ENCODE assay signal across 14 cellular contexts in the genomic region with DNA sequence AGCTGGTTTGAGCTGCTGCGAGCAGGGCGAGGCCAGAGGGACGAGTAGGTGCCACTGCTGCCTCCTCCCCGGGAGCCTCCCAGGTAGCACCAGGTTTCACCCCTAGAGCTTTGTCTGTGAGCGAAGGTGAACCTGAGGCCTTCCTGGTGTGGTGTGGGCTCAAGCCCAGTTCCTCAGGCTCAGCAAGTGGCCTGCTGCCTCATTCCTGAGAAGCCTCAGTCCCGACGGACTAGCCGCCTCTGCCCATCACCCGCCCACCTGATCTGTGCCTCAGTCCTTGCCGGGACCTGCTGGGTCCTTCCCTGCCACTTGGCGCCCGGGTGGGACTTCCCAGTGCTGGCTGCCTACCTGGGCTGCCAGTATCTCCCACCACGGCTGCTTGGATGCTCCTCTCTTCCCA.
DNase-seq lines count a peak whose midpoint lies in the region; ATAC-seq and TF ChIP-seq lines count a peak whose summit lies in the region.
"Had no signal": no experiment of that assay in that cellular context is flagged by ENCODE, and none has a peak within 500 bp of the region (broad histone marks: within the 10 kb centered on the region; RNA-seq: fewer than 3 reads in every experiment).

No MANE protein-coding gene starts in this region.

- no peaks in the 10 kb centered on the region for H3F3A ChIP-seq in Loucy (ENCODE audit: low read depth)

- peak overlapping the region; percentile 66 for H3K4me2 ChIP-seq in Loucy (ENCODE audit: low read depth, low read length, poor library complexity, severe bottlenecking)
- H3K4me2 ChIP-seq: neural progenitor cell had no signal

- peak overlapping the region; percentile 95 for H3K9ac ChIP-seq in Loucy (ENCODE audit: low read depth, low read length, poor library complexity, severe bottlenecking)
- H3K9ac ChIP-seq: neural progenitor cell had no signal

- H3K4me1 ChIP-seq in Loucy (ENCODE audit: insufficient read depth, low read length, poor library complexity, severe bottlenecking): peaks cover 30% of the 10 kb centered on the region
- H3K4me1 ChIP-seq: neural progenitor cell had no signal

- peaks cover 23% of the 10 kb centered on the region for H4K20me1 ChIP-seq in Loucy (ENCODE audit: insufficient read depth, low read length, poor library complexity, severe bottlenecking)

- H3K9me3 Mint-ChIP-seq in activated naive CD8-positive, alpha-beta T cell treated with anti-CD3 and anti-CD28 coated beads, Interleukin-2, amount 50 U/mL, for 24 hours: peaks cover 4% of the 10 kb centered on the region
- H3K9me3 Mint-ChIP-seq in stimulated activated memory B cell treated with anti-CD40 and anti-IgM and Interleukin-4, amounts not matched to agents 10 μg/mL and 1 μg/mL and 100 μg/mL, for 72 hours: peaks cover 2% of the 10 kb centered on the region

- peaks cover 4% of the 10 kb centered on the region; the same call in 1 of the 2 replicates for H3K36me3 ChIP-seq in Loucy (ENCODE audit: insufficient read depth, low read length)
- H3K36me3 ChIP-seq: neural progenitor cell had no signal

- 0 out of 2 replicates have a peak, but pooled peaks cover 1% of the 10 kb centered on the region for H3K9me3 ChIP-seq in Loucy (ENCODE audit: insufficient read depth, low read depth, low read length)

- no peaks in the 10 kb centered on the region for H3K27me3 Mint-ChIP-seq in activated naive CD8-positive, alpha-beta T cell treated with anti-CD3 and anti-CD28 coated beads, Interleukin-2, amount 50 U/mL, for 24 hours
- no peaks in the 10 kb centered on the region for H3K27me3 Mint-ChIP-seq in stimulated activated memory B cell treated with anti-CD40 and anti-IgM and Interleukin-4, amounts not matched to agents 10 μg/mL and 1 μg/mL and 100 μg/mL, for 72 hours

- no peak overlapping the region for H3K27ac Mint-ChIP-seq in activated naive CD8-positive, alpha-beta T cell treated with anti-CD3 and anti-CD28 coated beads, Interleukin-2, amount 50 U/mL, for 24 hours
- H3K27ac Mint-ChIP-seq in stimulated activated memory B cell treated with anti-CD40 and anti-IgM and Interleukin-4, amounts not matched to agents 10 μg/mL and 1 μg/mL and 100 μg/mL, for 72 hours: peak overlapping the region; percentile 90
- H3K27ac Mint-ChIP-seq: brain, neural progenitor cell had no signal

- H2AFZ ChIP-seq in Loucy (ENCODE audit: low read length): no peak overlapping the region
- H2AFZ ChIP-seq: neural progenitor cell had no signal

- H3K9me2 ChIP-seq in Loucy (replicated peaks; ENCODE audit: low read depth, low read length): no peaks in the 10 kb centered on the region

- ATAC-seq in activated naive CD8-positive, alpha-beta T cell treated with anti-CD3 and anti-CD28 coated beads, Interleukin-2, amount 50 U/mL, for 24 hours: no peak
- no peak for ATAC-seq in stimulated activated memory B cell treated with anti-CD40 and anti-IgM and Interleukin-4, amounts not matched to agents 10 μg/mL and 1 μg/mL and 100 μg/mL, for 72 hours
- ATAC-seq in HG03442 (IDR thresholded peaks at IDR 0.05; ENCODE audit: unreplicated experiment): no peak
- ATAC-seq: left ventricle myocardium superior, right cardiac atrium had no signal

- H3K27me3 ChIP-seq in Loucy (ENCODE audit: insufficient read depth, low read length, poor library complexity, severe bottlenecking): no peaks in the 10 kb centered on the region
- H3K27me3 ChIP-seq: neural progenitor cell had no signal

- peak overlapping the region; percentile 82 for H3K4me3 ChIP-seq in Loucy (ENCODE audit: low read length, poor library complexity, severe bottlenecking)
- H3K4me3 ChIP-seq: neural progenitor cell had no signal

- H3K4me3 Mint-ChIP-seq in activated naive CD8-positive, alpha-beta T cell treated with anti-CD3 and anti-CD28 coated beads, Interleukin-2, amount 50 U/mL, for 24 hours: peak overlapping the region; percentile 90
- H3K4me3 Mint-ChIP-seq in stimulated activated memory B cell treated with anti-CD40 and anti-IgM and Interleukin-4, amounts not matched to agents 10 μg/mL and 1 μg/mL and 100 μg/mL, for 72 hours: peak overlapping the region; percentile 89
- H3K4me3 Mint-ChIP-seq: brain, neural progenitor cell had no signal

- DNase-seq in activated CD4-positive, alpha-beta T cell treated with anti-CD3 and anti-CD28 coated beads, Interleukin-2, amount 50 U/mL, for 48 hours: peak; percentile 13 to 21
- DNase-seq in activated CD4-positive, alpha-beta T cell treated with anti-CD3 and anti-CD28 coated beads, Interleukin-2, amount 50 U/mL, for 1 hour: no peak
- peak; percentile 13 for DNase-seq in activated naive CD8-positive, alpha-beta T cell treated with anti-CD3 and anti-CD28 coated beads, Interleukin-2, amount 50 U/mL, for 24 hours
- no peak for DNase-seq in SW480 (ENCODE audit: low spot score)
- no peak for DNase-seq in effector CD8-positive, alpha-beta T cell (lab: John Stamatoyannopoulos, UW)
- DNase-seq: left ventricle myocardium superior, NCI-H2081 treated with DMSO at 0.1 percent for 48 hours, NCI-H748 treated with DMSO at 0.1 percent for 48 hours, right cardiac atrium had no signal

- peaks cover 11% of the 10 kb centered on the region for H3K36me3 Mint-ChIP-seq in activated naive CD8-positive, alpha-beta T cell treated with anti-CD3 and anti-CD28 coated beads, Interleukin-2, amount 50 U/mL, for 24 hours (ENCODE audit: low read depth)
- peaks cover 15% of the 10 kb centered on the region for H3K36me3 Mint-ChIP-seq in stimulated activated memory B cell treated with anti-CD40 and anti-IgM and Interleukin-4, amounts not matched to agents 10 μg/mL and 1 μg/mL and 100 μg/mL, for 72 hours
- H3K36me3 Mint-ChIP-seq: neural progenitor cell had no signal

- TF ChIP-seq CTCF in Loucy (conservative IDR thresholded peaks at IDR 0.05; ENCODE audit: low read length): no peak

- H3K4me1 Mint-ChIP-seq in activated naive CD8-positive, alpha-beta T cell treated with anti-CD3 and anti-CD28 coated beads, Interleukin-2, amount 50 U/mL, for 24 hours: peaks cover 63% of the 10 kb centered on the region
- H3K4me1 Mint-ChIP-seq in stimulated activated memory B cell treated with anti-CD40 and anti-IgM and Interleukin-4, amounts not matched to agents 10 μg/mL and 1 μg/mL and 100 μg/mL, for 72 hours: peaks cover 64% of the 10 kb centered on the region

- H3K79me2 ChIP-seq in Loucy (ENCODE audit: insufficient read depth, low read length): peaks cover 62% of the 10 kb centered on the region

Comparison
In these comparisons a context has a peak if more than half of its experiments do, and no peak if none do; other contexts are left out.
1. DNase-seq: peak in activated CD4-positive, alpha-beta T cell treated with anti-CD3 and anti-CD28 coated beads, Interleukin-2, amount 50 U/mL, for 48 hours (2 of 2) and activated naive CD8-positive, alpha-beta T cell treated with anti-CD3 and anti-CD28 coated beads, Interleukin-2, amount 50 U/mL, for 24 hours (single experiment); none in activated CD4-positive, alpha-beta T cell treated with anti-CD3 and anti-CD28 coated beads, Interleukin-2, amount 50 U/mL, for 1 hour (single experiment), SW480 (single experiment) and effector CD8-positive, alpha-beta T cell (single experiment).